ENCODE assay signal across 19 cellular contexts in the genomic region with DNA sequence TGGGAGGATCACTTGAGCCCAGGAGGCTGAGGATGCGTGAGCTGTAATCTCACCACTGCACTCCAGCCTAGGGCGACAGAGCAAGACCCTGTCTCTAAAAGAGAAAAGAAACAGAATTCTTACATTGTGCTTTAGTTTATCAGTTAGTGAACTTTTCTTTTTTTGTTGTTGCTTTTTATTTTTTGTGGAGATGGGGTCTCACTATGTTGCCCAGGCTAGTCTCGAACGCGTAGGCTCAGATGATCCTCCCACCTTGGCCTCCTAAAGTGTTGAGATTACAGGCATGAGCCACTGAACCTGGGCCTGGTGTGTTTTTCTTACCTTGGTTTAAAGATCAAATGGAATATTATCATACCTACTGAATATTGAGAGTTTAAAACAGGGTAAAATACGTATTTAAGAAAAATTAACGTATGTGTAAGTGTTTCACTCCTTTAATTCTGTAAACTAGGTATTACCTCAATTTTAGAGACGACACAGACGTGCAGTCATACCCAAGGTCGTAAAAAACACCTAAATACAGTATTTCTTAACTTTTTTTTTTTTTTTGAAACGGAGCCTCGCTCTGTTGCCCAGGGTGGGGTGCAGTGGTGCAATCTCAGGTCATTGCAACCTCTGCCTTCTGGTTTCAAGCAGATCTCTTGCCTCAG. TPM values are rescaled to one million over a fixed set of nuclear protein-coding genes. Genes with fewer than 3 reads are reported as not detected.
DNase-seq lines count a peak whose midpoint lies in the region; ATAC-seq, FAIRE-seq and TF ChIP-seq lines count a peak whose summit lies in the region.
"Had no signal": no experiment of that assay in that cellular context is flagged by ENCODE, and none has a peak within 500 bp of the region (broad histone marks: within the 10 kb centered on the region; RNA-seq: fewer than 3 reads in every experiment).

No MANE protein-coding gene starts in this region.

- H3K27me3 ChIP-seq in HepG2 (ENCODE audit: control insufficient read depth in 1 of 2, insufficient read depth in 2 of 2, low read length in 2 of 2) (no peaks in the 10 kb centered on the region), right lobe of liver (no peaks in the 10 kb centered on the region), trophoblast cell (ENCODE audit: insufficient read depth, low read length) (no peaks in the 10 kb centered on the region)

- H3K4ac ChIP-seq in trophoblast cell (ENCODE audit: low read depth, low read length): peak overlapping the region; percentile 78

- DNase-seq in HepG2 (ENCODE audit: low spot score) (no peak), right lobe of liver (no peak), WTC11 (ENCODE audit: low spot score) (no peak), trophoblast cell (no peak), NCI-H1436 (lab: John Stamatoyannopoulos, UW) (no peak)
- DNase-seq in activated CD4-positive, alpha-beta T cell treated with anti-CD3 and anti-CD28 coated beads, Interleukin-2, amount 50 U/mL, for 4 hours: no peak
- no peak for DNase-seq in activated CD4-positive, CD25-positive, alpha-beta regulatory T cell (lab: John Stamatoyannopoulos, UW)
- DNase-seq: AML-193; Calu3; CD8-positive, alpha-beta T cell; DMS79 treated with DMSO at 0.1 percent for 48 hours; GF-D8; HCEC 1CT; HFFc6; IMR-90 had no signal

- TF ChIP-seq RAD21 in HepG2 (CRISPR knock-in tag; IDR thresholded peaks at IDR 0.05): no peak

- H3K36me3 Mint-ChIP-seq in WTC11: peaks cover 18% of the 10 kb centered on the region
- H3K36me3 Mint-ChIP-seq: CD8-positive, alpha-beta T cell had no signal

- no peak overlapping the region for H3K23ac ChIP-seq in trophoblast cell (ENCODE audit: low read length)

- H3K14ac ChIP-seq in trophoblast cell (ENCODE audit: low read length): no peak overlapping the region

- H3K4me3 ChIP-seq in HepG2 (replicated peaks in 1 of 3; ENCODE audit: insufficient read depth in 1 of 3, low read depth in 2 of 3, low read length in 3 of 3): no peak overlapping the region
- H3K4me3 ChIP-seq in right lobe of liver: no peak overlapping the region
- H3K4me3 ChIP-seq in trophoblast cell (ENCODE audit: low read depth, low read length): no peak overlapping the region
- H3K4me3 ChIP-seq: A549 had no signal

- no peak overlapping the region for H4K12ac ChIP-seq in trophoblast cell (ENCODE audit: low read depth, low read length)

- no peak overlapping the region for H2BK120ac ChIP-seq in trophoblast cell (ENCODE audit: insufficient read depth, low read length, poor library complexity)

- no peak overlapping the region for H4K8ac ChIP-seq in trophoblast cell (ENCODE audit: low read depth, low read length)

- WGBS in HepG2 (ENCODE audit: low lambda C conversion rate): 98% methylated on average over 12 of the region's 12 CpGs
- 97% methylated on average over 11 of the region's 12 CpGs for WGBS in right lobe of liver (ENCODE audit: insufficient coverage, low coverage, low lambda C conversion rate, missing lambda C conversion rate)
- no CpG with 5 or more reads among the region's 12 CpGs for WGBS in trophoblast cell (ENCODE audit: extremely low coverage, insufficient coverage, insufficient read length)

- H3K4me3 Mint-ChIP-seq in WTC11: no peak overlapping the region
- H3K4me3 Mint-ChIP-seq: CD8-positive, alpha-beta T cell; HFFc6 had no signal

- no peak for TF ChIP-seq POLR2A in HepG2 (IDR thresholded peaks at IDR 0.05; ENCODE audit: insufficient read depth in 1 of 2, low read depth in 2 of 2, low read length in 2 of 2)
- no peak for TF ChIP-seq POLR2A in right lobe of liver (IDR thresholded peaks at IDR 0.05)

- H3K9me3 Mint-ChIP-seq in WTC11: peaks cover 12% of the 10 kb centered on the region
- H3K9me3 Mint-ChIP-seq: CD8-positive, alpha-beta T cell; HFFc6 had no signal

- H3K18ac ChIP-seq in trophoblast cell (ENCODE audit: low read length): no peak overlapping the region

- FAIRE-seq in HepG2 (lab: Jason Lieb, UNC): no peak
- FAIRE-seq: A549 had no signal

- no peak overlapping the region for H2BK12ac ChIP-seq in trophoblast cell (ENCODE audit: low read length)

- ATAC-seq in HepG2: no peak
- ATAC-seq in right lobe of liver: no peak
- ATAC-seq in WTC11: no peak
- no peak for ATAC-seq in GM21423 (IDR thresholded peaks at IDR 0.05; ENCODE audit: unreplicated experiment)
- ATAC-seq: A549; CD8-positive, alpha-beta T cell had no signal

- no peak overlapping the region for H2BK5ac ChIP-seq in trophoblast cell (ENCODE audit: low read depth, low read length, poor library complexity)

- CTCF ChIA-PET in HepG2 (lab: Yijun Ruan, JAX; ENCODE audit: low intra/inter-chr PET ratio, low total read pairs) (no interaction called here), WTC11 (lab: Charles Lee) (no interaction called here)

- TF ChIP-seq CTCF in HepG2 (CRISPR knock-in tag; IDR thresholded peaks at IDR 0.05): no peak
- no peak for TF ChIP-seq CTCF in right lobe of liver (IDR thresholded peaks at IDR 0.05)
- TF ChIP-seq CTCF in WTC11 (IDR thresholded peaks at IDR 0.05): no peak

- H3K4me1 ChIP-seq in HepG2 (ENCODE audit: insufficient read depth, low read length) (peaks cover 17% of the 10 kb centered on the region), right lobe of liver (peaks cover 0 to 7% (median 0%) of the 10 kb centered on the region in 4 donors), trophoblast cell (ENCODE audit: control insufficient read depth in 1 of 2, insufficient read depth in 2 of 2, low read length in 2 of 2) (peaks cover 0 to 3% of the 10 kb centered on the region in 2 experiments)

- no TSS peak for BruUV-seq in HepG2 (replicated peaks; lab: Mats Ljungman, UMichigan)

- no peak overlapping the region for H4K91ac ChIP-seq in trophoblast cell (ENCODE audit: low read depth, low read length)

- POLR2A ChIA-PET in HepG2 (lab: Yijun Ruan, JAX): interaction anchor here (1.4 kb wide), 1 partner anchor 40 kb away, joined by 4 read pairs; a partner anchor contains a TSS
- POLR2A ChIA-PET in WTC11 (lab: Charles Lee): no interaction called here

- H3K9ac ChIP-seq in HepG2 (ENCODE audit: insufficient read depth, low read depth, low read length) (no peak overlapping the region), trophoblast cell (ENCODE audit: low read length) (no peak overlapping the region)

- no peak overlapping the region for H2AFZ ChIP-seq in HepG2 (ENCODE audit: low read length)
- no peak overlapping the region for H2AFZ ChIP-seq in trophoblast cell (ENCODE audit: insufficient read depth, low read length, poor library complexity)

- intact Hi-C loops in HepG2 (cut with micrococcal nuclease; ENCODE audit: unreplicated experiment): no loop called here
- intact Hi-C loops in right lobe of liver (cut with DNase I): no loop called here

- TF ChIP-seq EP300 in HepG2 (IDR thresholded peaks at IDR 0.05; ENCODE audit: low read depth in 2 of 2, low read length in 2 of 2) (no peak), HepG2 (CRISPR knock-in tag; IDR thresholded peaks at IDR 0.05; ENCODE audit: borderline replicate concordance) (no peak)

- peaks cover 13% of the 10 kb centered on the region for H4K20me1 ChIP-seq in HepG2 (ENCODE audit: insufficient read depth, low read length)

- no peak overlapping the region for H3K4me2 ChIP-seq in HepG2 (ENCODE audit: low read depth, low read length)
- H3K4me2 ChIP-seq in trophoblast cell (ENCODE audit: low read length): no peak overlapping the region
- H3K4me2 ChIP-seq: A549 had no signal

- no peaks in the 10 kb centered on the region for H3K79me1 ChIP-seq in trophoblast cell (ENCODE audit: low read length)

- H3K4me1 Mint-ChIP-seq in WTC11: no peaks in the 10 kb centered on the region

- no peak overlapping the region for H3K27ac Mint-ChIP-seq in WTC11
- H3K27ac Mint-ChIP-seq: CD8-positive, alpha-beta T cell; HFFc6 had no signal

- H3K27me3 Mint-ChIP-seq in WTC11 (ENCODE audit: low read depth): no peaks in the 10 kb centered on the region

- in situ Hi-C loops in HepG2 (cut with HindIII; ENCODE audit: extremely low pct_ligation_motif_present, low pct_unique_long_range_greater_than_20kb): no loop called here

- no peaks in the 10 kb centered on the region for H3K9me3 ChIP-seq in HepG2 (ENCODE audit: low read length)
- no peaks in the 10 kb centered on the region for H3K9me3 ChIP-seq in right lobe of liver
- no peaks in the 10 kb centered on the region for H3K9me3 ChIP-seq in trophoblast cell (ENCODE audit: insufficient read depth, low read depth, low read length)
- H3K9me3 ChIP-seq: A549 had no signal

- no peak overlapping the region for H3K27ac ChIP-seq in HepG2 (ENCODE audit: extremely low read length, insufficient read depth, low read length)
- no peak overlapping the region for H3K27ac ChIP-seq in right lobe of liver
- H3K27ac ChIP-seq in trophoblast cell (ENCODE audit: low read depth, low read length): no peak overlapping the region
- H3K27ac ChIP-seq: 22Rv1, A549, HL-60 had no signal

- no peak overlapping the region for H2AK5ac ChIP-seq in trophoblast cell (ENCODE audit: low read length)

- no peaks in the 10 kb centered on the region; a peak in 1 of 5 replicates for H3K36me3 ChIP-seq in HepG2 (replicated peaks in 1 of 2; ENCODE audit: control insufficient read depth in 1 of 2, insufficient read depth in 2 of 2, low read length in 2 of 2)
- H3K36me3 ChIP-seq in right lobe of liver: no peaks in the 10 kb centered on the region
- H3K36me3 ChIP-seq in trophoblast cell (ENCODE audit: control insufficient read depth in 1 of 2, insufficient read depth in 2 of 2, low read length in 2 of 2): no peaks in the 10 kb centered on the region

- H3K79me2 ChIP-seq in HepG2 (ENCODE audit: insufficient read depth, low read length) (peaks cover 59% of the 10 kb centered on the region), trophoblast cell (ENCODE audit: control insufficient read depth, insufficient read depth, low read length, poor library complexity) (no peaks in the 10 kb centered on the region)

RNA-seq across cellular contexts. Expression of a gene that starts 39.6 kb away (rescaled TPM):
- total RNA-seq in HepG2 (2016; rRNA removed; fragmentation: Illumina TruSeq; extraction: Trizol) (26.7 and 43.6 TPM in 2 replicates), right lobe of liver (10 to 100 TPM; 21.7 to 29.4 (median 23.2) TPM), WTC11 (2021) (63.1 to 70.1 TPM (median 64.9 TPM) in 3 replicates)
- total RNA-seq in HepG2 (2016; cell fraction: cytosol; rRNA removed; fragmentation: Illumina TruSeq; extraction: Trizol; ENCODE audit: low read depth): 5.1 and 5.3 TPM in 2 replicates
- total RNA-seq in HepG2 (2016; cell fraction: insoluble cytoplasmic fraction; rRNA removed; fragmentation: Illumina TruSeq; extraction: Trizol): 25.5 and 40.1 TPM in 2 replicates
- total RNA-seq in HepG2 (2016; cell fraction: membrane; rRNA removed; fragmentation: Illumina TruSeq; extraction: Trizol): 11.3 and 11.4 TPM in 2 replicates
- total RNA-seq in HepG2 (2016; cell fraction: nucleus; rRNA removed; fragmentation: Illumina TruSeq; extraction: Trizol): 35.4 and 42.7 TPM in 2 replicates
- polyA plus RNA-seq in HepG2 (2011; rRNA removed): 27.0 and 32.5 TPM in 2 replicates
- 18.2 and 23.8 TPM in 2 replicates for polyA plus RNA-seq in HepG2 (2011; cell fraction: cytosol; rRNA removed)
- polyA plus RNA-seq in HepG2 (2011; cell fraction: nucleus; rRNA removed): 22.1 and 26.2 TPM in 2 replicates
- 21.2 and 27.8 TPM in 2 replicates for polyA plus RNA-seq in HepG2 (2012)
- polyA plus RNA-seq in HepG2 (2016; cell fraction: cytosol; fragmentation: Illumina TruSeq; extraction: Trizol; ENCODE audit: low read depth): 0.59 and 0.67 TPM in 2 replicates
- polyA plus RNA-seq in HepG2 (2016; cell fraction: insoluble cytoplasmic fraction; fragmentation: Illumina TruSeq; extraction: Trizol; ENCODE audit: low read depth): 23.0 and 24.6 TPM in 2 replicates
- 1.5 and 1.9 TPM in 2 replicates for polyA plus RNA-seq in HepG2 (2016; cell fraction: membrane; fragmentation: Illumina TruSeq; extraction: Trizol; ENCODE audit: low read depth)
- 22.3 and 23.8 TPM in 2 replicates for polyA plus RNA-seq in HepG2 (2016; cell fraction: nucleus; fragmentation: Illumina TruSeq; extraction: Trizol; ENCODE audit: insufficient read depth, low read depth)
- polyA minus RNA-seq in HepG2 (2011; rRNA and poly(A)+ RNA removed; ENCODE audit: low replicate concordance): 24.7 and 78.1 TPM in 2 replicates
- polyA minus RNA-seq in HepG2 (2011; cell fraction: cytosol; rRNA and poly(A)+ RNA removed): 37.6 and 42.0 TPM in 2 replicates
- polyA minus RNA-seq in HepG2 (2011; cell fraction: nucleus; rRNA and poly(A)+ RNA removed): 62.1 and 75.5 TPM in 2 replicates
- 22.7 and 23.1 TPM in 2 replicates for polyA plus RNA-seq in trophoblast cell (2013)
